Comparison of ENCODE assay signal across 13 cellular contexts in genomic region chr12:111322336-111323250, GRCh38. TPM values are rescaled to one million over a fixed set of nuclear protein-coding genes. Genes with fewer than 3 reads are reported as not detected.
DNase-seq lines count a peak whose midpoint lies in the region; ATAC-seq, FAIRE-seq and TF ChIP-seq lines count a peak whose summit lies in the region.
"Had no signal": no experiment of that assay in that cellular context is flagged by ENCODE, and none has a peak within 500 bp of the region (broad histone marks: within the 10 kb centered on the region; RNA-seq: fewer than 3 reads in every experiment).

No MANE protein-coding gene starts in this region.

- DNase-seq in GM23248 (peak; percentile 71), NCI-H2081 (lab: John Stamatoyannopoulos, UW) (peak; percentile 50 to 78), K562 (ENCODE audit: extremely low read depth in 1 of 4, low spot score in 3 of 4) (no peak), osteoblast (ENCODE audit: insufficient read length, low spot score, missing footprints) (peak; percentile 81), kidney glomerular epithelial cell (lab: John Stamatoyannopoulos, UW) (no peak), immature natural killer cell (no peak)
- no peak for DNase-seq in activated T-helper 2 cell treated with anti-CD3 and anti-CD28 coated beads, Interferon-gamma antibody, Interleukin-2, Interleukin-4, amounts not matched to agents 10 μg/mL and 5 μg/mL and 100 μg/mL, durations not matched to agents 14 hours and 24 hours and 36 hours (ENCODE audit: low spot score)
- DNase-seq: NCI-H524, small intestine had no signal

- H3K27ac ChIP-seq in GM23248 (no peak overlapping the region), K562 (ENCODE audit: extremely low read depth, low read depth, low read length) (no peak overlapping the region), osteoblast (ENCODE audit: low read depth, low read length) (no peak overlapping the region)
- H3K27ac ChIP-seq: thoracic aorta had no signal

- intact Hi-C loops in K562 (cut with micrococcal nuclease) = no loop called here
- intact Hi-C loops in activated T-helper 2 cell treated with anti-CD3 and anti-CD28 coated beads, Interferon-gamma antibody, Interleukin-2, Interleukin-4, amounts not matched to agents 10 μg/mL and 5 μg/mL and 100 μg/mL, durations not matched to agents 14 hours and 24 hours and 36 hours (cut with micrococcal nuclease) = no loop called here

- H4K20me1 ChIP-seq in GM23248 (ENCODE audit: insufficient read depth) (no peaks in the 10 kb centered on the region), K562 (replicated peaks; ENCODE audit: control insufficient read depth, insufficient read depth, low read length) (no peaks in the 10 kb centered on the region), osteoblast (ENCODE audit: insufficient read depth, low read length) (no peaks in the 10 kb centered on the region)

- FAIRE-seq in K562 (lab: Jason Lieb, UNC) = no peak
- FAIRE-seq: small intestine had no signal

- no peak overlapping the region for H3K4me3 ChIP-seq in GM23248
- no peak overlapping the region for H3K4me3 ChIP-seq in K562
- H3K4me3 ChIP-seq in osteoblast (ENCODE audit: insufficient read depth, low read length) = no peak overlapping the region
- H3K4me3 ChIP-seq: thoracic aorta had no signal

- no peaks in the 10 kb centered on the region for H3K4me1 Mint-ChIP-seq in activated T-helper 2 cell treated with anti-CD3 and anti-CD28 coated beads, Interferon-gamma antibody, Interleukin-2, Interleukin-4, amounts not matched to agents 10 μg/mL and 5 μg/mL and 100 μg/mL, durations not matched to agents 14 hours and 24 hours and 36 hours (ENCODE audit: low read depth)
- peaks cover 10 to 12% of the 10 kb centered on the region in 2 donors for H3K4me1 Mint-ChIP-seq in immature natural killer cell

- H3K4me3 Mint-ChIP-seq in activated T-helper 2 cell treated with anti-CD3 and anti-CD28 coated beads, Interferon-gamma antibody, Interleukin-2, Interleukin-4, amounts not matched to agents 10 μg/mL and 5 μg/mL and 100 μg/mL, durations not matched to agents 14 hours and 24 hours and 36 hours (ENCODE audit: low read depth) = no peak overlapping the region
- H3K4me3 Mint-ChIP-seq in immature natural killer cell = no peak overlapping the region
- H3K4me3 Mint-ChIP-seq: natural killer cell treated with Interleukin-12 subunit alpha and Interleukin-12 subunit beta and Interleukin-15 and Interleukin-18, amount 100 ng/mL, for 72 hours had no signal

- no peak overlapping the region for H3K27ac Mint-ChIP-seq in activated T-helper 2 cell treated with anti-CD3 and anti-CD28 coated beads, Interferon-gamma antibody, Interleukin-2, Interleukin-4, amounts not matched to agents 10 μg/mL and 5 μg/mL and 100 μg/mL, durations not matched to agents 14 hours and 24 hours and 36 hours
- H3K27ac Mint-ChIP-seq in immature natural killer cell = peak overlapping the region in 1 of 6 donors; percentile 30
- H3K27ac Mint-ChIP-seq: natural killer cell treated with Interleukin-12 subunit alpha and Interleukin-12 subunit beta and Interleukin-15 and Interleukin-18, amount 100 ng/mL, for 72 hours had no signal

- H2AFZ ChIP-seq in GM23248 = no peak overlapping the region
- H2AFZ ChIP-seq in K562 (ENCODE audit: low read depth, low read length) = no peak overlapping the region
- no peak overlapping the region for H2AFZ ChIP-seq in osteoblast (ENCODE audit: low read length)

- peaks cover 7% of the 10 kb centered on the region; the same call in 1 of the 2 replicates for H3F3A ChIP-seq in GM23248 (ENCODE audit: insufficient read depth)

- H3K9me1 ChIP-seq in K562 (ENCODE audit: control insufficient read depth, insufficient read depth, low read length) = no peaks in the 10 kb centered on the region

- H3K79me2 ChIP-seq in GM23248 (ENCODE audit: insufficient read depth) = no peaks in the 10 kb centered on the region
- H3K79me2 ChIP-seq in K562 (ENCODE audit: control insufficient read depth, insufficient read depth, low read length) = no peaks in the 10 kb centered on the region
- no peaks in the 10 kb centered on the region for H3K79me2 ChIP-seq in osteoblast (ENCODE audit: insufficient read depth, low read length)

- POLR2A ChIA-PET in K562 (lab: Yijun Ruan, JAX) = interaction anchor here (0.6 to 1.0 kb wide), 3 partner anchors 39 to 881 kb away, joined by 3 read pairs; no protein-coding TSS in a partner anchor

- no peaks in the 10 kb centered on the region for H3K9me2 ChIP-seq in GM23248 (ENCODE audit: insufficient read depth)

- H3K9ac ChIP-seq in GM23248 = no peak overlapping the region
- H3K9ac ChIP-seq in K562 (ENCODE audit: insufficient read depth in 1 of 2, low read depth in 2 of 2, low read length in 2 of 2) = no peak overlapping the region; a peak in 1 of 4 replicates

- CTCF ChIA-PET in K562 (lab: Yijun Ruan, JAX; ENCODE audit: low intra/inter-chr PET ratio) = interaction anchor here (0.6 kb wide), 1 partner anchor 19 kb away, joined by 3 read pairs; no protein-coding TSS in a partner anchor

- TF ChIP-seq POLR2A in K562 (conservative IDR thresholded peaks at IDR 0.05) = no peak

- H3K36me3 Mint-ChIP-seq in activated T-helper 2 cell treated with anti-CD3 and anti-CD28 coated beads, Interferon-gamma antibody, Interleukin-2, Interleukin-4, amounts not matched to agents 10 μg/mL and 5 μg/mL and 100 μg/mL, durations not matched to agents 14 hours and 24 hours and 36 hours (ENCODE audit: low read depth) = no peaks in the 10 kb centered on the region
- H3K36me3 Mint-ChIP-seq in immature natural killer cell = no peaks in the 10 kb centered on the region
- H3K36me3 Mint-ChIP-seq: natural killer cell treated with Interleukin-12 subunit alpha and Interleukin-12 subunit beta and Interleukin-15 and Interleukin-18, amount 100 ng/mL, for 72 hours had no signal

- H3K9me3 Mint-ChIP-seq in activated T-helper 2 cell treated with anti-CD3 and anti-CD28 coated beads, Interferon-gamma antibody, Interleukin-2, Interleukin-4, amounts not matched to agents 10 μg/mL and 5 μg/mL and 100 μg/mL, durations not matched to agents 14 hours and 24 hours and 36 hours = no peaks in the 10 kb centered on the region
- H3K9me3 Mint-ChIP-seq in immature natural killer cell = no peaks in the 10 kb centered on the region
- H3K9me3 Mint-ChIP-seq: natural killer cell treated with Interleukin-12 subunit alpha and Interleukin-12 subunit beta and Interleukin-15 and Interleukin-18, amount 100 ng/mL, for 72 hours had no signal

- no peaks in the 10 kb centered on the region for H3K9me3 ChIP-seq in GM23248 (ENCODE audit: low read depth)
- no peaks in the 10 kb centered on the region for H3K9me3 ChIP-seq in K562 (replicated peaks; ENCODE audit: control insufficient read depth, insufficient read depth, low read depth, low read length)
- H3K9me3 ChIP-seq in osteoblast (ENCODE audit: low read depth, low read length) = no peaks in the 10 kb centered on the region
- H3K9me3 ChIP-seq: thoracic aorta had no signal

- no peak for TF ChIP-seq EP300 in K562 (IDR thresholded peaks at IDR 0.05; ENCODE audit: low read length)

- H3K27me3 ChIP-seq in GM23248 (replicated peaks; ENCODE audit: insufficient read depth) (no peaks in the 10 kb centered on the region; the same call in 1 of the 2 replicates), K562 (ENCODE audit: control insufficient read depth in 2 of 2, insufficient read depth in 2 of 2, low read length in 2 of 2) (peaks cover 23 to 53% of the 10 kb centered on the region in 2 experiments; a peak in 4 of 5 replicates), osteoblast (ENCODE audit: insufficient read depth, low read length) (no peaks in the 10 kb centered on the region)

- H3K4me2 ChIP-seq in GM23248 (ENCODE audit: unreplicated experiment) = no peak overlapping the region
- no peak overlapping the region for H3K4me2 ChIP-seq in K562 (ENCODE audit: insufficient read depth, low read length)
- H3K4me2 ChIP-seq in osteoblast (ENCODE audit: insufficient read depth, low read length) = no peak overlapping the region

- no peak for TF ChIP-seq CTCF in K562 (IDR thresholded peaks at IDR 0.05 in 2 of 3, conservative IDR thresholded peaks at IDR 0.05 in 1 of 3; ENCODE audit: insufficient read depth in 2 of 3, low read depth in 1 of 3, low read length in 3 of 3)
- no peak for TF ChIP-seq CTCF in osteoblast (IDR thresholded peaks at IDR 0.05; ENCODE audit: extremely low read depth, low read depth, low read length)

- in situ Hi-C loops in GM23248 (cut with MboI) (no loop called here), K562 (cut with MboI) (no loop called here)

- H3K36me3 ChIP-seq in GM23248 (ENCODE audit: low read depth) (no peaks in the 10 kb centered on the region), K562 (ENCODE audit: control insufficient read depth, insufficient read depth, low read length) (no peaks in the 10 kb centered on the region), osteoblast (ENCODE audit: insufficient read depth, low read length) (no peaks in the 10 kb centered on the region)
- H3K36me3 ChIP-seq: thoracic aorta had no signal

- no peaks in the 10 kb centered on the region for H3K4me1 ChIP-seq in GM23248 (ENCODE audit: insufficient read depth)
- H3K4me1 ChIP-seq in K562 (replicated peaks in 1 of 2; ENCODE audit: control insufficient read depth in 2 of 2, insufficient read depth in 2 of 2, low read length in 2 of 2) = peaks cover 0 to 21% of the 10 kb centered on the region in 2 experiments; a peak in 3 of 5 replicates
- no peaks in the 10 kb centered on the region for H3K4me1 ChIP-seq in osteoblast (ENCODE audit: insufficient read depth, low read length)

- ATAC-seq in K562 = peak; percentile 30; the same call in 2 of the 3 replicates
- ATAC-seq in GM19395 (IDR thresholded peaks at IDR 0.05; ENCODE audit: unreplicated experiment) = no peak
- ATAC-seq: activated CD4-positive, CD25-positive, alpha-beta regulatory T cell treated with anti-CD3 and anti-CD28 coated beads, Interleukin-2, amount 50 U/mL, for 24 hours had no signal

- WGBS in GM23248 (ENCODE audit: low coverage in 1 of 2, low lambda C conversion rate in 2 of 2, missing lambda C conversion rate in 2 of 2), 2 experiments = 24 to 32% methylated on average over 24 to 25 of the region's 25 CpGs
- 4% methylated on average over 24 of the region's 25 CpGs for WGBS in K562 (ENCODE audit: insufficient coverage, low coverage, missing lambda C conversion rate)

- TF ChIP-seq RAD21 in K562 (CRISPR knock-in tag; conservative IDR thresholded peaks at IDR 0.05 in 1 of 2, IDR thresholded peaks at IDR 0.05 in 1 of 2) = no peak

- BruUV-seq in K562 (replicated peaks; lab: Mats Ljungman, UMichigan) = no TSS peak

- no peaks in the 10 kb centered on the region for H3K27me3 Mint-ChIP-seq in activated T-helper 2 cell treated with anti-CD3 and anti-CD28 coated beads, Interferon-gamma antibody, Interleukin-2, Interleukin-4, amounts not matched to agents 10 μg/mL and 5 μg/mL and 100 μg/mL, durations not matched to agents 14 hours and 24 hours and 36 hours (ENCODE audit: low read depth)
- H3K27me3 Mint-ChIP-seq in immature natural killer cell (ENCODE audit: low read depth in 3 of 3) = peaks cover 13 to 23% (median 14%) of the 10 kb centered on the region in 3 donors

RNA-seq across cellular contexts. Expression of gene PHETA1, which starts 46.3 kb away (rescaled TPM):
- total RNA-seq in GM23248 (2014; rRNA removed; shearing (Covaris generic)) = 4.8 and 12.9 TPM in 2 replicates
- polyA plus RNA-seq in GM23248 (2016; fragmentation: Nextera tagmentation; extraction: Ambion mirVana) (6.6 and 7.9 TPM in 2 replicates), K562 (2011; rRNA removed) (2.2 and 2.5 TPM in 2 replicates), K562 (2014; fragmentation: Illumina TruSeq; extraction: Trizol) (3.4 and 5.7 TPM in 2 replicates), K562 (2014; fragmentation: Nextera tagmentation; extraction: Ambion mirVana) (under 1 TPM; 0.03 to 0.17 TPM), K562 (2014; rRNA removed) (6.9 and 7.2 TPM in 2 replicates), immature natural killer cell (1 to 10 TPM; 2.0 to 5.5 (median 2.1) TPM)
- 4.2 and 14.8 TPM in 2 replicates for total RNA-seq in K562 (2011; cell fraction: chromatin; rRNA removed; ENCODE audit: low replicate concordance)
- total RNA-seq in K562 (2011; cell fraction: nucleolus; rRNA removed) = 14.1 and 15.7 TPM in 2 replicates
- total RNA-seq in K562 (2011; cell fraction: nucleoplasm; rRNA removed) = 6.2 and 8.2 TPM in 2 replicates
- total RNA-seq in K562 (2014; rRNA removed) (6.2 and 8.0 TPM in 2 replicates), K562 (2014; rRNA removed; fragmentation: Illumina TruSeq; extraction: Trizol) (1.3 and 1.5 TPM in 2 replicates), K562 (2015; rRNA removed; fragmentation: Illumina TruSeq; extraction: Trizol) (3.0 and 3.5 TPM in 2 replicates), K562 (2021) (8.9 and 12.4 TPM in 2 replicates), osteoblast (8.3 and 9.1 TPM in 2 replicates)
- 2.8 and 8.2 TPM in 2 replicates for polyA plus RNA-seq in K562 (2011; cell fraction: cytosol; rRNA removed)
- polyA plus RNA-seq in K562 (2011; cell fraction: nucleus; rRNA removed) = 6.7 and 12.1 TPM in 2 replicates
- 6.0 and 7.5 TPM in 2 replicates for polyA plus RNA-seq in K562 (2012)
- 0.84 and 1.5 TPM in 2 replicates for polyA minus RNA-seq in K562 (2011; rRNA and poly(A)+ RNA removed)
- 2.2 and 4.1 TPM in 2 replicates for polyA minus RNA-seq in K562 (2011; cell fraction: cytosol; rRNA and poly(A)+ RNA removed)
- 3.6 and 4.3 TPM in 2 replicates for polyA minus RNA-seq in K562 (2011; cell fraction: nucleus; rRNA and poly(A)+ RNA removed)
- 3.9 and 4.3 TPM in 2 replicates for total RNA-seq in activated T-helper 2 cell treated with anti-CD3 and anti-CD28 coated beads, Interferon-gamma antibody, Interleukin-2, Interleukin-4, amounts not matched to agents 10 μg/mL and 5 μg/mL and 100 μg/mL, durations not matched to agents 14 hours and 24 hours and 36 hours

Comparison
In these comparisons a context has a peak if more than half of its experiments do, and no peak if none do; other contexts are left out.
1. DNase-seq: peak in GM23248 (single experiment), NCI-H2081 (2 of 2) and osteoblast (single experiment); none in K562 (0 of 4), activated T-helper 2 cell treated with anti-CD3 and anti-CD28 coated beads, Interferon-gamma antibody, Interleukin-2, Interleukin-4, amounts not matched to agents 10 μg/mL and 5 μg/mL and 100 μg/mL, durations not matched to agents 14 hours and 24 hours and 36 hours (single experiment), kidney glomerular epithelial cell (single experiment) and immature natural killer cell (0 of 3).